8 cellular contexts compared by ENCODE assay signal in genomic region chr9:121269030-121269887, GRCh38. TPM values are rescaled to one million over a fixed set of nuclear protein-coding genes. Genes with fewer than 3 reads are reported as not detected.
A peak's percentile ranks its signal among the peaks of the same experiment; 100 is the strongest.
DNase-seq lines count a peak whose midpoint lies in the region; ATAC-seq and TF ChIP-seq lines count a peak whose summit lies in the region.

No MANE protein-coding gene starts in this region.

- peaks cover 0 to 3% (median 0%) of the 10 kb centered on the region in 5 experiments for H3K9me3 Mint-ChIP-seq in brain

- ATAC-seq in HG03066 (IDR thresholded peaks at IDR 0.05; ENCODE audit: low read depth, unreplicated experiment): peak; percentile 22
- ATAC-seq in GM18909 (IDR thresholded peaks at IDR 0.05; ENCODE audit: poor library complexity, unreplicated experiment): no peak

- in situ Hi-C loops in GM13976 (cut with MboI; ENCODE audit: low sequenced_read_pairs, unreplicated experiment): no loop called here

- peaks cover 24% of the 10 kb centered on the region for H3K27me3 Mint-ChIP-seq in brain

- TF ChIP-seq CTCF in AG10803 (conservative IDR thresholded peaks at IDR 0.05; ENCODE audit: low read length) (no peak), brain (conservative IDR thresholded peaks at IDR 0.05) (no peak), GM13976 (IDR thresholded peaks at IDR 0.05; ENCODE audit: borderline replicate concordance, control extremely low read depth, extremely low read depth, insufficient read depth, missing control alignments) (no peak)

- peak overlapping the region; percentile 94 for H3K4me3 ChIP-seq in AG10803 (ENCODE audit: low read length)

- peak overlapping the region; percentile 98 for H3K27ac ChIP-seq in substantia nigra (ENCODE audit: low read depth, low read length, poor library complexity, severe bottlenecking)

- H3K36me3 Mint-ChIP-seq in brain: no peaks in the 10 kb centered on the region

- peak overlapping the region; percentile 84 to 91 (median 89) for H3K4me3 Mint-ChIP-seq in brain

- H3K27ac Mint-ChIP-seq in brain: peak overlapping the region; percentile 38 to 96 (median 86)

- H3K4me1 Mint-ChIP-seq in brain: peaks cover 72% of the 10 kb centered on the region

- DNase-seq in AG10803 (ENCODE audit: low read depth) (peak; percentile 45), kidney tubule cell (ENCODE audit: low spot score) (peak; percentile 38), substantia nigra (lab: John Stamatoyannopoulos, UW) (peak in 15 of 49 donors; percentile 17 to 75 (median 58)), CD1c-positive myeloid dendritic cell (ENCODE audit: extremely low spot score) (no peak), GM13976 (ENCODE audit: low spot score) (no peak)

RNA-seq across cellular contexts. Expression of gene GSN, which starts 1.3 kb away (rescaled TPM):
- polyA plus RNA-seq in brain (ENCODE audit: insufficient read depth, low read depth, low replicate concordance): 430 TPM

Comparison
In these comparisons a context has a peak if more than half of its experiments do, and no peak if none do; other contexts are left out.
1. DNase-seq: peak in AG10803 (single experiment) and kidney tubule cell (single experiment); none in CD1c-positive myeloid dendritic cell (single experiment) and GM13976 (single experiment).